29 cellular contexts compared by ENCODE assay signal in the genomic region with DNA sequence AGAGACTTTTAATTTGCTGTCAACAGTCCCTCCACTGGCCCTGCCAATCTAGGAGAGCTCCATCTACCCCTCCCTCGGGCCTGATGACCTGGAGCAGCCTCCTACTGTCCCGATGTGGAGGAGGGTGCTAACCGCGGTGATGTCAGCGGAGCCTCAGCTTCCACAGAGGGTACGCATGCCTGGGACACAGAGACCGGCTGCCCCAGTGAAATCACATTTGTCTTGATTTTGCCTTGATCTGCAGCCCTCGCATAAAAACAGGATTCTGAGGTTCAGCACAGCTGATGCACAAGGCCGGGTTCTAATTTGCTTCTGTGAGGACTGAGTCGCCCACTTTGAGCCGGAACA.
"Had no signal": no experiment of that assay in that cellular context is flagged by ENCODE, and none has a peak within 500 bp of the region (broad histone marks: within the 10 kb centered on the region; RNA-seq: fewer than 3 reads in every experiment).

No MANE protein-coding gene starts in this region.

- H3K79me2 ChIP-seq: parathyroid adenoma had no signal

- H3K27ac Mint-ChIP-seq: naive thymus-derived CD4-positive, alpha-beta T cell; neural progenitor cell; progenitor cell of endocrine pancreas; stimulated activated naive B cell treated with anti-CD40 and anti-IgM and Interleukin-4, amounts not matched to agents 10 μg/mL and 1 μg/mL and 100 μg/mL, for 72 hours had no signal

- H3K36me3 Mint-ChIP-seq: naive thymus-derived CD4-positive, alpha-beta T cell; neural progenitor cell; stimulated activated naive B cell treated with anti-CD40 and anti-IgM and Interleukin-4, amounts not matched to agents 10 μg/mL and 1 μg/mL and 100 μg/mL, for 72 hours had no signal

- H3K4me3 Mint-ChIP-seq: naive thymus-derived CD4-positive, alpha-beta T cell; nephron; neural progenitor cell; stimulated activated naive B cell treated with anti-CD40 and anti-IgM and Interleukin-4, amounts not matched to agents 10 μg/mL and 1 μg/mL and 100 μg/mL, for 72 hours had no signal

- H3K27me3 ChIP-seq: heart right ventricle, neural progenitor cell, right lobe of liver, tibial nerve, upper lobe of left lung had no signal

- H3K4me1 ChIP-seq: foreskin keratinocyte, gastroesophageal sphincter, lower lobe of right lung, neural progenitor cell, parathyroid adenoma, right lobe of liver, tibial nerve, upper lobe of left lung had no signal

- ATAC-seq: foreskin keratinocyte; gastroesophageal sphincter; left colon; left ventricle myocardium superior; lower lobe of right lung; naive thymus-derived CD4-positive, alpha-beta T cell; right lobe of liver had no signal

- H3K4me2 ChIP-seq: neural progenitor cell had no signal

- H3K4me3 ChIP-seq: coronary artery, esophagus muscularis mucosa, gastroesophageal sphincter, heart right ventricle, lower lobe of right lung, neural progenitor cell, right lobe of liver, thoracic aorta, tibial nerve, upper lobe of left lung had no signal

- H2AFZ ChIP-seq: neural progenitor cell, parathyroid adenoma had no signal

- H3K9me3 ChIP-seq: esophagus muscularis mucosa, heart right ventricle, lower lobe of right lung, right lobe of liver, thoracic aorta, tibial nerve, upper lobe of left lung had no signal

- H3K36me3 ChIP-seq: esophagus muscularis mucosa, gastroesophageal sphincter, heart right ventricle, lower lobe of right lung, neural progenitor cell, right lobe of liver, thoracic aorta, tibial nerve, upper lobe of left lung had no signal

- H3K27ac ChIP-seq: coronary artery, esophagus muscularis mucosa, foreskin keratinocyte, gastroesophageal sphincter, heart right ventricle, lower lobe of right lung, neural progenitor cell, parathyroid adenoma, right lobe of liver, thoracic aorta, tibial nerve, upper lobe of left lung had no signal

- DNase-seq: dermis blood vessel endothelial cell; effector memory CD4-positive, alpha-beta T cell; foreskin keratinocyte; glutamatergic neuron; heart right ventricle; hippocampal formation; kidney glomerular epithelial cell; left colon; left ventricle myocardium superior; lower lobe of right lung; naive thymus-derived CD4-positive, alpha-beta T cell; right lobe of liver; small intestine; stimulated activated CD4-positive, alpha-beta T cell treated with anti-CD3 and anti-CD28 coated beads, Interleukin-15, amount 100 ng/mL, for 24 hours; stimulated activated CD4-positive, alpha-beta T cell treated with anti-CD3 and anti-CD28 coated beads, Interleukin-2, amount 100 ng/mL, for 48 hours; stimulated activated naive B cell treated with anti-CD40 and anti-IgM and Interleukin-4, amounts not matched to agents 10 μg/mL and 1 μg/mL and 100 μg/mL, for 72 hours had no signal

- FAIRE-seq: endothelial cell of umbilical vein, islet of Langerhans, small intestine, urothelium cell line had no signal

- H3K9ac ChIP-seq: neural progenitor cell, parathyroid adenoma had no signal

- H3K4me1 Mint-ChIP-seq: naive thymus-derived CD4-positive, alpha-beta T cell; neural progenitor cell had no signal

- H3K9me3 Mint-ChIP-seq: naive thymus-derived CD4-positive, alpha-beta T cell; nephron; neural progenitor cell; stimulated activated naive B cell treated with anti-CD40 and anti-IgM and Interleukin-4, amounts not matched to agents 10 μg/mL and 1 μg/mL and 100 μg/mL, for 72 hours had no signal
